ENCODE assay signal across 1 cellular context in the genomic region with DNA sequence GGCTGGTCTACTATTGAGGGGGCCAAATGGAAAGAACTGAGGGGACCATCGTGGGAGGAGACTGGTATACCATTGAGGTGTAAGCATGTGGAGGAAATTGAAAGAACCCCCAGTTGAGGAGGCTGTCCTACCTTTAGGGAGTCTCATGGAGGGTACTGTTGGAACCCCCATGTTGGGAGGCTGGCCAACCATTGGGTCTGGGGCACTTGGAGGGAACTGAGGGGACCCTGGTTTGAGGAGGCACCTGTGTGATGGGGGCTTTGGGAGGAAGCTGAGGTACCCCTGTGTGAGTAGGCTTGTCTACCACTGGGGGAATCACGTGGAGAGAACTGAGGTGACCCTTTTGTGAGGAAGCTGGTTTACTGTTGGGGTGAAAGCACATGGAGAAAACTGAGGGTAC.
TF ChIP-seq lines count a peak whose summit lies in the region.

No MANE protein-coding gene starts in this region.

TF ChIP-seq in SK-N-SH, 30 proteins besides CTCF, POLR2A, EP300 and RAD21 (continued from another document):
- TF ChIP-seq, protein P1, sequence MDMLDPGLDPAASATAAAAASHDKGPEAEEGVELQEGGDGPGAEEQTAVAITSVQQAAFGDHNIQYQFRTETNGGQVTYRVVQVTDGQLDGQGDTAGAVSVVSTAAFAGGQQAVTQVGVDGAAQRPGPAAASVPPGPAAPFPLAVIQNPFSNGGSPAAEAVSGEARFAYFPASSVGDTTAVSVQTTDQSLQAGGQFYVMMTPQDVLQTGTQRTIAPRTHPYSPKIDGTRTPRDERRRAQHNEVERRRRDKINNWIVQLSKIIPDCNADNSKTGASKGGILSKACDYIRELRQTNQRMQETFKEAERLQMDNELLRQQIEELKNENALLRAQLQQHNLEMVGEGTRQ (IDR thresholded peaks at IDR 0.05; ENCODE audit: borderline replicate concordance, low read depth, low read length): no peak
- TF ChIP-seq, protein P2, sequence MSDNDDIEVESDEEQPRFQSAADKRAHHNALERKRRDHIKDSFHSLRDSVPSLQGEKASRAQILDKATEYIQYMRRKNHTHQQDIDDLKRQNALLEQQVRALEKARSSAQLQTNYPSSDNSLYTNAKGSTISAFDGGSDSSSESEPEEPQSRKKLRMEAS (IDR thresholded peaks at IDR 0.05; ENCODE audit: low read depth): no peak
- TF ChIP-seq GATA2 (CRISPR knock-in tag; IDR thresholded peaks at IDR 0.05) (no peak), NRF1 (IDR thresholded peaks at IDR 0.05; ENCODE audit: low read depth, low read length) (no peak), SMC3 (IDR thresholded peaks at IDR 0.05; ENCODE audit: low read depth, low read length) (no peak), TAF1 (IDR thresholded peaks at IDR 0.05; ENCODE audit: borderline replicate concordance, low read depth, low read length) (no peak)
- TF ChIP-seq, protein P3, sequence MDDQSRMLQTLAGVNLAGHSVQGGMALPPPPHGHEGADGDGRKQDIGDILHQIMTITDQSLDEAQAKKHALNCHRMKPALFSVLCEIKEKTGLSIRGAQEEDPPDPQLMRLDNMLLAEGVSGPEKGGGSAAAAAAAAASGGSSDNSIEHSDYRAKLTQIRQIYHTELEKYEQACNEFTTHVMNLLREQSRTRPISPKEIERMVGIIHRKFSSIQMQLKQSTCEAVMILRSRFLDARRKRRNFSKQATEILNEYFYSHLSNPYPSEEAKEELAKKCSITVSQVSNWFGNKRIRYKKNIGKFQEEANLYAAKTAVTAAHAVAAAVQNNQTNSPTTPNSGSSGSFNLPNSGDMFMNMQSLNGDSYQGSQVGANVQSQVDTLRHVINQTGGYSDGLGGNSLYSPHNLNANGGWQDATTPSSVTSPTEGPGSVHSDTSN (IDR thresholded peaks at IDR 0.05): no peak
- TF ChIP-seq, protein P4, sequence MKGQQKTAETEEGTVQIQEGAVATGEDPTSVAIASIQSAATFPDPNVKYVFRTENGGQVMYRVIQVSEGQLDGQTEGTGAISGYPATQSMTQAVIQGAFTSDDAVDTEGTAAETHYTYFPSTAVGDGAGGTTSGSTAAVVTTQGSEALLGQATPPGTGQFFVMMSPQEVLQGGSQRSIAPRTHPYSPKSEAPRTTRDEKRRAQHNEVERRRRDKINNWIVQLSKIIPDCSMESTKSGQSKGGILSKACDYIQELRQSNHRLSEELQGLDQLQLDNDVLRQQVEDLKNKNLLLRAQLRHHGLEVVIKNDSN (IDR thresholded peaks at IDR 0.05; ENCODE audit: borderline replicate concordance, low read depth): no peak
